12 cellular contexts compared by ENCODE assay signal in the genomic region with DNA sequence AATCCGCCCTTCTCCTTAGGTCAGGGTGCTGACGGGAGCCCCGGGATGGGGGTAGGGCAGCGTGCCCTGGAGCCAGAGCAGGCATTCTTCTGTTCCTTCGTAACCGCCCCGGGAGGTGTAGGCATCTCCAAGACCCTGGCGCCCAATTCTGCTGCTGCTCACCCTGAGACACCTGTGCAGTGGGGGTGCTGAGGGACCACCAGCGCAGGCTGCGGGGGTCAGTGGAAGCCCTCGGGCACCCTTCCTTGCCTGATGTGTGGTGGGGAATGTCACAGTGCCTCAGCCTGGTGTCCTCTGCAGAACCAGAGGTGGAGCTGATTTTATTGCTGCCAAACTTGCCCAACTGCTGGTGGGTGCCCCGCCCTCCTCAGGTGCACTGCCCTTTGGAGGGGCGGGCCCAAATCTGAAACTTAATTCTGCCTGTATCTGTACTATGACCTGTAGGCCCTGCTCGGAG. TPM values are rescaled to one million over a fixed set of nuclear protein-coding genes. Genes with fewer than 3 reads are reported as not detected.
DNase-seq lines count a peak whose midpoint lies in the region; ATAC-seq and TF ChIP-seq lines count a peak whose summit lies in the region.
"Had no signal": no experiment of that assay in that cellular context is flagged by ENCODE, and none has a peak within 500 bp of the region (broad histone marks: within the 10 kb centered on the region; RNA-seq: fewer than 3 reads in every experiment).

No MANE protein-coding gene starts in this region.

- CTCF ChIA-PET in RWPE1 (lab: Yijun Ruan, JAX), result interaction anchor here (1.0 to 1.4 kb wide), 4 partner anchors 10 to 157 kb away, joined by 3 to 4 read pairs (median 3); no protein-coding TSS in a partner anchor

- no peaks in the 10 kb centered on the region for H4K20me1 ChIP-seq in fibroblast of lung (ENCODE audit: control insufficient read depth, extremely low read depth, insufficient read depth, low read length)

- DNase-seq in SIG-M5 treated with dmso at 0.1 percent for 504 hours (lab: John Stamatoyannopoulos, UW; ENCODE audit: unreplicated experiment) (peak; percentile 28), SIG-M5 (lab: John Stamatoyannopoulos, UW) (no peak), RWPE1 (ENCODE audit: low spot score) (no peak), fibroblast of lung (ENCODE audit: low read depth in 2 of 2) (no peak), NCI-H774 (lab: John Stamatoyannopoulos, UW) (no peak)
- peak; percentile 52 for DNase-seq in stimulated activated naive CD8-positive, alpha-beta T cell treated with anti-CD3 and anti-CD28 coated beads, Interleukin-15, Interleukin-2, amounts not matched to agents 100 U/mL and 50 U/mL, for 24 hours
- DNase-seq: midbrain, NCI-H510A had no signal

- H3K27me3 ChIP-seq in fibroblast of lung (ENCODE audit: control insufficient read depth, insufficient read depth, low read length), result no peaks in the 10 kb centered on the region

- peak overlapping the region; percentile 63 for H3K27ac ChIP-seq in RWPE1
- H3K27ac ChIP-seq in fibroblast of lung (ENCODE audit: insufficient read depth, low read length), result peak overlapping the region; percentile 59

- H3K4me3 ChIP-seq in fibroblast of lung (replicated peaks in 1 of 4; ENCODE audit: control extremely low read depth in 1 of 4, insufficient read depth in 1 of 4, low read depth in 3 of 4, low read length in 4 of 4), result no peak overlapping the region
- H3K4me3 ChIP-seq: HAP-1 had no signal

- no peaks in the 10 kb centered on the region for H3K9me3 ChIP-seq in fibroblast of lung (ENCODE audit: control insufficient read depth, insufficient read depth, low read depth, low read length)
- H3K9me3 ChIP-seq: HAP-1 had no signal

- no peak for ATAC-seq in stimulated activated naive CD8-positive, alpha-beta T cell treated with anti-CD3 and anti-CD28 coated beads, Interleukin-15, Interleukin-2, amounts not matched to agents 100 U/mL and 50 U/mL, for 24 hours
- ATAC-seq in GM18519 (IDR thresholded peaks at IDR 0.05; ENCODE audit: low FRiP score, unreplicated experiment) (no peak), HG02973 (IDR thresholded peaks at IDR 0.05; ENCODE audit: unreplicated experiment) (no peak)

- no peak overlapping the region for H3K4me2 ChIP-seq in fibroblast of lung (ENCODE audit: extremely low read depth, insufficient read depth, low read length)

- no peak overlapping the region for H3K9ac ChIP-seq in fibroblast of lung (ENCODE audit: insufficient read depth, low read length)

- peaks cover 79% of the 10 kb centered on the region for H3K79me2 ChIP-seq in fibroblast of lung (ENCODE audit: control insufficient read depth, insufficient read depth, low read length)

- H3K36me3 ChIP-seq in fibroblast of lung (ENCODE audit: control insufficient read depth, insufficient read depth, low read length), result no peaks in the 10 kb centered on the region

- POLR2A ChIA-PET in RWPE1 (lab: Yijun Ruan, JAX; ENCODE audit: low non-redundant PET), result interaction anchor here (0.5 kb wide), 1 partner anchor 26 kb away, joined by 3 read pairs; no protein-coding TSS in a partner anchor

- H3K4me1 ChIP-seq in fibroblast of lung (ENCODE audit: control insufficient read depth, extremely low read depth, insufficient read depth, low read length), result peaks cover 64% of the 10 kb centered on the region

- TF ChIP-seq CTCF in RWPE1 (conservative IDR thresholded peaks at IDR 0.05; ENCODE audit: low read depth) (no peak), fibroblast of lung (conservative IDR thresholded peaks at IDR 0.05 in 1 of 2, IDR thresholded peaks at IDR 0.05 in 1 of 2; ENCODE audit: low read depth in 1 of 2, low read length in 2 of 2) (no peak)

- H2AFZ ChIP-seq in fibroblast of lung (ENCODE audit: low read length), result no peak overlapping the region

RNA-seq across cellular contexts. Expression of gene CSK, which starts 7.3 kb away (rescaled TPM):
- 16.2 and 22.0 TPM in 2 replicates for total RNA-seq in fibroblast of lung
- 21.5 and 28.2 TPM in 2 replicates for polyA plus RNA-seq in fibroblast of lung
- polyA plus RNA-seq in fibroblast of lung (2012), result 38.7 and 47.7 TPM in 2 replicates
- 61.0 and 91.1 TPM in 2 replicates for polyA minus RNA-seq in fibroblast of lung (ENCODE audit: low replicate concordance)

RNA-seq across cellular contexts. Expression of gene LMAN1L, which starts 23.4 kb away (rescaled TPM):
- total RNA-seq in fibroblast of lung, result not detected in 2 replicates
- not detected in 2 replicates for polyA plus RNA-seq in fibroblast of lung
- not detected in 2 replicates for polyA plus RNA-seq in fibroblast of lung (2012)
- polyA minus RNA-seq in fibroblast of lung (ENCODE audit: low replicate concordance), result not detected in 2 replicates

RNA-seq across cellular contexts. Expression of gene CPLX3, which starts 37.2 kb away (rescaled TPM):
- total RNA-seq in fibroblast of lung, result not detected in 2 replicates
- not detected in 2 replicates for polyA plus RNA-seq in fibroblast of lung
- polyA plus RNA-seq in fibroblast of lung (2012), result not detected in 2 replicates
- polyA minus RNA-seq in fibroblast of lung (ENCODE audit: low replicate concordance), result not detected in 2 replicates
- total RNA-seq: urinary bladder had no signal

RNA-seq across cellular contexts. Expression of gene CYP1A2, which starts 40.6 kb away (rescaled TPM):
- total RNA-seq in fibroblast of lung, result not detected in 2 replicates
- polyA plus RNA-seq in fibroblast of lung, result not detected in 2 replicates
- polyA plus RNA-seq in fibroblast of lung (2012), result not detected in 2 replicates
- not detected in 2 replicates for polyA minus RNA-seq in fibroblast of lung (ENCODE audit: low replicate concordance)
- total RNA-seq: urinary bladder had no signal
- polyA plus RNA-seq: urinary bladder had no signal

RNA-seq across cellular contexts. Expression of gene ULK3, which starts 53.8 kb away (rescaled TPM):
- 8.8 and 11.8 TPM in 2 replicates for total RNA-seq in fibroblast of lung
- polyA plus RNA-seq in fibroblast of lung, result 11.4 and 14.6 TPM in 2 replicates
- polyA plus RNA-seq in fibroblast of lung (2012), result 8.5 and 24.2 TPM in 2 replicates
- 16.7 and 51.2 TPM in 2 replicates for polyA minus RNA-seq in fibroblast of lung (ENCODE audit: low replicate concordance)

Comparison
In these comparisons a context has a peak if more than half of its experiments do, and no peak if none do; other contexts are left out.
1. DNase-seq: peak in SIG-M5 treated with dmso at 0.1 percent for 504 hours (single experiment) and stimulated activated naive CD8-positive, alpha-beta T cell treated with anti-CD3 and anti-CD28 coated beads, Interleukin-15, Interleukin-2, amounts not matched to agents 100 U/mL and 50 U/mL, for 24 hours (single experiment); none in SIG-M5 (single experiment), RWPE1 (single experiment), fibroblast of lung (0 of 2) and NCI-H774 (single experiment).